Comparison of ENCODE assay signal across 10 cellular contexts in the genomic region with DNA sequence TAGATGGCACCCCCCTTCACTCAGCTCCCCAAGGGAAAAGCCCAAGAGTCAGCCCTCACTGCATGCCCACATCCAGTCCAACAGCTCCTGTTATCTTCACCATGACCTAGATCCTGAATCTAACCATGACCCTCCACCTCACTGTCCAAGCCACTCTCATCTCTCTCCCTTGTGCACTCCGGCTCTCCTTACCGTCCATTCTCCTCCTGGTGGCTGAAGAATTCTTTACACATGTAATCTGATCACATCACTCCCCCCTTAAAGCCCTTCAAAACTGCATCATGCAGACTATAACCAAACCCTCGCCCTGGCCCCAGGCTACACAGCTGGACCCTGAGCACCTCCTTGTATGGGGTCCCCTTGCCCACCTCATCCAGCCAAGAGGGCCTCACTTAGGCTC. TPM values are rescaled to one million over a fixed set of nuclear protein-coding genes. Genes with fewer than 3 reads are reported as not detected.
A peak's percentile ranks its signal among the peaks of the same experiment; 100 is the strongest.
DNase-seq lines count a peak whose midpoint lies in the region; ATAC-seq, FAIRE-seq and TF ChIP-seq lines count a peak whose summit lies in the region.
"Had no signal": no experiment of that assay in that cellular context is flagged by ENCODE, and none has a peak within 500 bp of the region (broad histone marks: within the 10 kb centered on the region; RNA-seq: fewer than 3 reads in every experiment).

No MANE protein-coding gene starts in this region.

- 67 to 79% methylated on average over 3 of the region's 3 CpGs for WGBS in tibial nerve, 2 donors

- H3K9me3 ChIP-seq in tibial nerve = no peaks in the 10 kb centered on the region

- peak overlapping the region in 3 of 4 donors; percentile 15 to 92 (median 86) for H3K27ac ChIP-seq in tibial nerve

- DNase-seq in NCI-H82 (lab: John Stamatoyannopoulos, UW) (peak; percentile 36), NCI-H82 treated with DMSO at 0.1 percent for 48 hours (lab: John Stamatoyannopoulos, UW; ENCODE audit: unreplicated experiment) (no peak), SHP77 treated with DMSO at 0.1 percent for 48 hours (lab: John Stamatoyannopoulos, UW) (peak; percentile 49), foreskin fibroblast (peak in 1 of 2 donors; percentile 55), tibial nerve (ENCODE audit: low spot score in 2 of 2) (no peak), RCC 7860 (ENCODE audit: low spot score) (no peak)
- no peak for DNase-seq in stimulated activated CD4-positive, alpha-beta T cell treated with anti-CD3 and anti-CD28 coated beads, Interleukin-4, amount 100 ng/mL, for 1 hour
- DNase-seq: hippocampal formation had no signal

- TF ChIP-seq EP300 in tibial nerve (IDR thresholded peaks at IDR 0.05) = no peak

- H3K4me3 ChIP-seq in foreskin fibroblast (ENCODE audit: low read depth in 1 of 2, low read length in 2 of 2) (no peak overlapping the region), tibial nerve (no peak overlapping the region)

- TF ChIP-seq POLR2A in tibial nerve (IDR thresholded peaks at IDR 0.05) = no peak

- no peaks in the 10 kb centered on the region for H3K27me3 ChIP-seq in tibial nerve

- ATAC-seq in HG02588 (IDR thresholded peaks at IDR 0.05; ENCODE audit: unreplicated experiment) = no peak

- no peak for FAIRE-seq in RCC 7860 (lab: Jason Lieb, UNC)
- FAIRE-seq: GM12891 had no signal

- peaks cover 0 to 4% (median 0%) of the 10 kb centered on the region in 3 donors for H3K36me3 ChIP-seq in tibial nerve

- H3K4me1 ChIP-seq in tibial nerve = peaks cover 0 to 34% (median 11%) of the 10 kb centered on the region in 4 donors

- TF ChIP-seq CTCF in foreskin fibroblast (IDR thresholded peaks at IDR 0.05; ENCODE audit: low read depth, low read length) (peak; percentile 22), tibial nerve (IDR thresholded peaks at IDR 0.05) (no peak)

RNA-seq across cellular contexts. Expression of a gene that starts 14.0 kb away (rescaled TPM):
- total RNA-seq in tibial nerve = 1 to 10 TPM; 5.4 to 8.7 (median 7.5) TPM

RNA-seq across cellular contexts. Expression of a gene that starts 16.7 kb away (rescaled TPM):
- total RNA-seq in tibial nerve = 100 to 1,000 TPM in 2 of 4 donors, 10 to 100 TPM in 2; 79.2 to 140 (median 105) TPM

RNA-seq across cellular contexts. Expression of a gene that starts 30.2 kb away (rescaled TPM):
- not detected for total RNA-seq in tibial nerve

Comparison
In these comparisons a context has a peak if more than half of its experiments do, and no peak if none do; other contexts are left out.
1. DNase-seq: peak in NCI-H82 (single experiment) and SHP77 treated with DMSO at 0.1 percent for 48 hours (single experiment); none in NCI-H82 treated with DMSO at 0.1 percent for 48 hours (single experiment), tibial nerve (0 of 2), stimulated activated CD4-positive, alpha-beta T cell treated with anti-CD3 and anti-CD28 coated beads, Interleukin-4, amount 100 ng/mL, for 1 hour (single experiment) and RCC 7860 (single experiment).